In the genomic region with DNA sequence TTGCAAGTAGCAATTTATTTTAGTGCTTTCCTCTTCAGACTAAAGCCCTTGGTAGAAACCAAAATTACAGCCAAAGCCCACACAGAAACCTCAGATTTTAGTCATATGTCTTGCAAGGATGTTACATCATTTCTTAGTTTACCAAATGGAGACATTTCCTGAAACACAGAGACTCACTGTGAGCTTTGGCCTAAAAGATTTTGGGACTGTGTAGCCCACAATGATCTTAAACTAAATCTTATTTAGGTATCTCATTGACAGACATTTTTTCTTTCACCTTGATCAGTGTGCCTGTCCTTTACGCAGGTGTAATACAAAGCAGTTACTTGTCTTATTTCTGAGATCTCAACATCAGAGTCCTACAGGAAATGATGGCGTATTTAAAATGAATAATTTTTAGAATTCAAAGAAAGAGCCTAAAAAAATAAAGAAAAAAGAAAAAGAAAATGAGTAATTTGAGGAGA, we compare ENCODE assay signal across 8 cellular contexts. TPM values are rescaled to one million over a fixed set of nuclear protein-coding genes. Genes with fewer than 3 reads are reported as not detected.
DNase-seq lines count a peak whose midpoint lies in the region; ATAC-seq and TF ChIP-seq lines count a peak whose summit lies in the region.

No MANE protein-coding gene starts in this region.

- no peak overlapping the region for H3K27ac ChIP-seq in CD8-positive, alpha-beta memory T cell (ENCODE audit: low read depth, low read length)
- H3K27ac ChIP-seq in OCI-LY7 (ENCODE audit: low read depth, low read length, poor library complexity, severe bottlenecking) = peak overlapping the region; percentile 37

- peak overlapping the region in 6 of 8 donors; percentile 74 to 89 (median 77) for H3K27ac Mint-ChIP-seq in CD8-positive, alpha-beta memory T cell

- no peaks in the 10 kb centered on the region for H3K79me2 ChIP-seq in OCI-LY7 (ENCODE audit: insufficient read depth, low read depth, low read length)

- peaks cover 17% of the 10 kb centered on the region for H3K4me1 ChIP-seq in CD8-positive, alpha-beta memory T cell (ENCODE audit: insufficient read depth, low read length)
- peaks cover 43% of the 10 kb centered on the region for H3K4me1 ChIP-seq in OCI-LY7 (ENCODE audit: insufficient read depth, low read length, poor library complexity, severe bottlenecking)

- peak; percentile 42 for ATAC-seq in GM21723 (IDR thresholded peaks at IDR 0.05; ENCODE audit: unreplicated experiment)

- peaks cover 49 to 78% (median 64%) of the 10 kb centered on the region in 3 donors for H3K4me1 Mint-ChIP-seq in CD8-positive, alpha-beta memory T cell

- peak overlapping the region; percentile 10; the same call in 1 of the 2 replicates for H3K4me2 ChIP-seq in OCI-LY7 (ENCODE audit: low read length)

- intact Hi-C loops in OCI-LY7 (cut with micrococcal nuclease; ENCODE audit: unreplicated experiment) = no loop called here

- no peaks in the 10 kb centered on the region for H3K9me3 Mint-ChIP-seq in CD8-positive, alpha-beta memory T cell

- no peaks in the 10 kb centered on the region for H3K27me3 ChIP-seq in CD8-positive, alpha-beta memory T cell (ENCODE audit: insufficient read depth, low read length, poor library complexity, severe bottlenecking)

- peak overlapping the region in 3 of 7 donors; percentile 35 to 53 (median 41) for H3K4me3 Mint-ChIP-seq in CD8-positive, alpha-beta memory T cell

- no peaks in the 10 kb centered on the region for H3K9me2 ChIP-seq in OCI-LY7 (ENCODE audit: insufficient read depth, low read length)

- BruUV-seq in OCI-LY7 (replicated peaks; lab: Mats Ljungman, UMichigan) = no TSS peak

- H2AFZ ChIP-seq in OCI-LY7 (ENCODE audit: low read length) = peak overlapping the region; percentile 83

- H3K27me3 Mint-ChIP-seq in CD8-positive, alpha-beta memory T cell = no peaks in the 10 kb centered on the region

- no peaks in the 10 kb centered on the region for H3K36me3 Mint-ChIP-seq in CD8-positive, alpha-beta memory T cell

- CTCF ChIA-PET in CD8-positive, alpha-beta memory T cell (lab: Charles Lee) = interaction anchor here (1.4 kb wide), 1 partner anchor 195 kb away, joined by 3 read pairs; a partner anchor contains a TSS
- CTCF ChIA-PET in OCI-LY7 (lab: Charles Lee; ENCODE audit: unreplicated experiment) = no interaction called here

- no peaks in the 10 kb centered on the region for H4K20me1 ChIP-seq in OCI-LY7 (ENCODE audit: insufficient read depth, low read length)

- no peaks in the 10 kb centered on the region for H3K36me3 ChIP-seq in CD8-positive, alpha-beta memory T cell (ENCODE audit: insufficient read depth, low read length)
- H3K36me3 ChIP-seq in OCI-LY7 (ENCODE audit: insufficient read depth, low read length) = no peaks in the 10 kb centered on the region

- no peak overlapping the region for H3K4me3 ChIP-seq in CD8-positive, alpha-beta memory T cell (ENCODE audit: low read length)
- no peak overlapping the region for H3K4me3 ChIP-seq in OCI-LY7 (ENCODE audit: low read depth, low read length, poor library complexity, severe bottlenecking)

- POLR2A ChIA-PET in CD8-positive, alpha-beta memory T cell (lab: Charles Lee) = interaction anchor here (1.0 kb wide), 2 partner anchors 27 to 194 kb away, joined by 3 to 4 read pairs; a partner anchor contains a TSS
- POLR2A ChIA-PET in OCI-LY7 (lab: Charles Lee) = interaction anchor here (0.6 to 1.4 kb wide), 6 partner anchors 18 to 530 kb away, joined by 3 to 7 read pairs (median 4); a partner anchor contains a TSS

- peak in 1 of 5 donors; percentile 21 for DNase-seq in CD8-positive, alpha-beta memory T cell
- DNase-seq in OCI-LY7 (ENCODE audit: low spot score) = peak; percentile 60
- peak; percentile 95 for DNase-seq in fibroblast of peridontal ligament (ENCODE audit: extremely low read depth)
- DNase-seq in DMS53 (lab: John Stamatoyannopoulos, UW) = no peak
- no peak for DNase-seq in DMS153 treated with DMSO at 0.1 percent for 48 hours (lab: John Stamatoyannopoulos, UW; ENCODE audit: unreplicated experiment)
- DNase-seq in SK-N-DZ (ENCODE audit: low spot score) = no peak
- DNase-seq in hippocampal formation (lab: John Stamatoyannopoulos, UW) = no peak

- no peak for TF ChIP-seq CTCF in OCI-LY7 (conservative IDR thresholded peaks at IDR 0.05; ENCODE audit: low read length)

- no peaks in the 10 kb centered on the region for H3K9me3 ChIP-seq in CD8-positive, alpha-beta memory T cell (ENCODE audit: low read length)
- H3K9me3 ChIP-seq in OCI-LY7 (ENCODE audit: low read length) = no peaks in the 10 kb centered on the region

RNA-seq across cellular contexts. Expression of a gene that starts 27.8 kb away (rescaled TPM):
- 10 to 100 TPM; 16.5 to 18.8 TPM for total RNA-seq in CD8-positive, alpha-beta memory T cell
- 5.8 TPM for polyA plus RNA-seq in CD8-positive, alpha-beta memory T cell
- total RNA-seq in OCI-LY7 (2014; rRNA removed; shearing (Covaris generic)) = 5.4 and 7.6 TPM in 2 replicates
- total RNA-seq in OCI-LY7 (2022) = 14.8 and 16.4 TPM in 2 replicates
- polyA plus RNA-seq in SK-N-DZ (2014; cell fraction: cytosol; rRNA removed) = 10.1 and 12.5 TPM in 2 replicates
- 4.0 and 4.2 TPM in 2 replicates for polyA plus RNA-seq in SK-N-DZ (2014; cell fraction: nucleus; rRNA removed)

Comparison
In these comparisons a context has a peak if more than half of its experiments do, and no peak if none do; other contexts are left out.
1. DNase-seq: peak in OCI-LY7 (single experiment) and fibroblast of peridontal ligament (single experiment); none in DMS53 (single experiment), DMS153 treated with DMSO at 0.1 percent for 48 hours (single experiment), SK-N-DZ (single experiment) and hippocampal formation (0 of 2).